In genomic region chr20:833121-833449, GRCh38 we compare ENCODE assay signal across 1 cellular context.
TF ChIP-seq lines count a peak whose summit lies in the region.

No MANE protein-coding gene starts in this region.

TF ChIP-seq in HepG2, 621 proteins besides CTCF, POLR2A, EP300 and RAD21 (continued from another document):
- TF ChIP-seq ZNF691 (CRISPR knock-in tag; IDR thresholded peaks at IDR 0.05; ENCODE audit: borderline replicate concordance, low read depth) (no peak), FOXA3 (CRISPR knock-in tag; IDR thresholded peaks at IDR 0.05) (no peak), MYPOP (CRISPR knock-in tag; IDR thresholded peaks at IDR 0.05) (no peak), PRDM15 (CRISPR knock-in tag; IDR thresholded peaks at IDR 0.05) (no peak), PRMT3 (CRISPR knock-in tag; IDR thresholded peaks at IDR 0.05; ENCODE audit: borderline replicate concordance, low read depth) (no peak), AGO2 (optimal IDR thresholded peaks at IDR 0.05; ENCODE audit: low read depth, low read length) (no peak), TAF1 (CRISPR knock-in tag; IDR thresholded peaks at IDR 0.05) (no peak), RFXAP (CRISPR knock-in tag; IDR thresholded peaks at IDR 0.05; ENCODE audit: borderline replicate concordance) (no peak), RNF2 (conservative IDR thresholded peaks at IDR 0.05; ENCODE audit: low read depth) (no peak), ZNF205 (CRISPR knock-in tag; IDR thresholded peaks at IDR 0.05) (no peak), RELA (CRISPR knock-in tag; IDR thresholded peaks at IDR 0.05) (no peak)
